ENCODE assay signal across 10 cellular contexts in the genomic region with DNA sequence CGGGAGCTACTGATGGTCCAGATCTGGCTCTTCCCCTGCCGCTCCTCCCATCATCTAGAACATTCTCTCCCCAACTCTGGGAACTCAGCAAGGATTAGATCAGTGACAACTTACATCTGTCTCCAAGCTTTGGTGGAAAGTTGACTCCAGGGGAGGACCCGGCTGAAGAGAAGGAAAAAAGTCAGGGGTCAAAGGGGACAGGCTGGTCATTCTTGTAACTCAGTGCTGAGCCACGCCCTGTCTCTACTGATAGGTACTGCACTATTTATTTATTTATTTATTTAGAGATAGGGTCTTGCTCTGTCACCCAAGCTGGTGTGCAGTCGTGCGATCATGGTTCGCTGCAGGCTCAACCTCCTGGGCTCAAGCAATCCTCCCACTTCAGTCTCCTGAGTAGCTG. TPM values are rescaled to one million over a fixed set of nuclear protein-coding genes. Genes with fewer than 3 reads are reported as not detected.
"Had no signal": no experiment of that assay in that cellular context is flagged by ENCODE, and none has a peak within 500 bp of the region (broad histone marks: within the 10 kb centered on the region; RNA-seq: fewer than 3 reads in every experiment).

No MANE protein-coding gene starts in this region.

- FAIRE-seq: H1, H54, HTR-8/SVneo had no signal

- H3K9ac ChIP-seq: KMS-11 had no signal

- DNase-seq: H9, HCEC 1CT, IMR-90, KBM-7 had no signal

- H3K9me3 Mint-ChIP-seq: GM23338, H9 had no signal

- H3K4me3 ChIP-seq: GM23338 had no signal

- H2AFZ ChIP-seq: GM23338 had no signal

- ATAC-seq: GM23338 had no signal

- H3K27ac ChIP-seq: KMS-11 had no signal

- H3K4me3 Mint-ChIP-seq: GM23338, H9 had no signal

- H3K4me2 ChIP-seq: GM23338, KMS-11 had no signal

- H3K27ac Mint-ChIP-seq: GM23338, H9 had no signal

RNA-seq across cellular contexts. Expression of a gene that starts 17.8 kb away (rescaled TPM):
- total RNA-seq: HT-29 had no signal

RNA-seq across cellular contexts. Expression of a gene that starts 44.4 kb away (rescaled TPM):
- total RNA-seq: HT-29 had no signal
